Comparison of ENCODE assay signal across 10 cellular contexts in the genomic region with DNA sequence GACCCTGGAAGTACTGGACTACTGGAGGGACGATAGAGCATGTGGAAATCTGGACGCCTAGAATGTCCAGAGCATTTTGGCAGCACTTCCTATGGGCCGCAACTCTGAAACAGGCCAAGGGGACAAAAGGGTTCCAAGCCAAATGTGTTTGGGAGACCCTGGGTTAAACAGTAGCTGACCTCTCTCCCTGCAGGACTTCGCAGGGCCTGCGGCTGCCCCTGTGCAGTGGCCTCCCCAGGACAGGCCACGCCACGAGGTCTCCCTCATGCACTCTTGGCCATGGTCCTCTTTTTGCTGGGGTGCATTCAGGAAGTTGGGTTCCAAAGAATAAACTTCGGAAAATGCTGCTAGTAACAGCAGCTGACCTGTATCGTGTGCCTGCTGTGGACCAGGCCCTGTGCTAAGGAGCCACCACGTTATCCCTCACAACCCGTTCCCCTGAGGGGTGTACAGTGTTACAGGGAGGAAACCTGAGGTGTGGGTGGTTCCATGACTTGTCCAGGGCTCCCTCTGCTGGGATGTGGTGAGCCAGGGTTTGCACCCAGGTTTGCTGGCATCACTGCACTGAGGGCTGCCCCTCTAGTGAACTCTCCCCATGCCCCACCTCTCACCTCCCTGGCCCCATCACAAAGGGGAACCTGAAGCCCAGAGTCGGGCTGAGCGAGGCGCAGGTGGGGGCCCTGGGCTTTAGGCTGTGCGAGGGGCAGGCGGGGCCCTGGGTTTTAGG.
DNase-seq lines count a peak whose midpoint lies in the region; ATAC-seq and TF ChIP-seq lines count a peak whose summit lies in the region.
"Had no signal": no experiment of that assay in that cellular context is flagged by ENCODE, and none has a peak within 500 bp of the region (broad histone marks: within the 10 kb centered on the region; RNA-seq: fewer than 3 reads in every experiment).

No MANE protein-coding gene starts in this region.

- ATAC-seq in activated T-cell treated with anti-CD3 and anti-CD28 coated beads, Interleukin-2, amount 50 U/mL, for 4 hours = no peak
- no peak for ATAC-seq in HG02798 (IDR thresholded peaks at IDR 0.05; ENCODE audit: poor library complexity, unreplicated experiment)

- no peaks in the 10 kb centered on the region for H3K9me3 Mint-ChIP-seq in activated T-cell treated with anti-CD3 and anti-CD28 coated beads, Interleukin-2, amount 50 U/mL, for 4 hours

- no peak overlapping the region for H3K4me3 Mint-ChIP-seq in activated T-cell treated with anti-CD3 and anti-CD28 coated beads, Interleukin-2, amount 50 U/mL, for 4 hours

- no peaks in the 10 kb centered on the region for H3K36me3 Mint-ChIP-seq in activated T-cell treated with anti-CD3 and anti-CD28 coated beads, Interleukin-2, amount 50 U/mL, for 4 hours (ENCODE audit: insufficient read depth)

- no peak for TF ChIP-seq EP300 in stomach (IDR thresholded peaks at IDR 0.05)

- H3K4me1 ChIP-seq in stomach = peaks cover 3 to 18% (median 13%) of the 10 kb centered on the region in 4 donors
- H3K4me1 ChIP-seq: SJSA1 had no signal

- intact Hi-C loops in stomach (cut with DNase I; ENCODE audit: low total_unique reads) = no loop called here

- in situ Hi-C loops in SK-MEL-5 (cut with HindIII; ENCODE audit: low pct_unique_long_range_greater_than_20kb, low sequenced_read_pairs) = no loop called here

- no peaks in the 10 kb centered on the region for H3K9me3 ChIP-seq in stomach
- H3K9me3 ChIP-seq: SJSA1 had no signal

- peaks cover 2% of the 10 kb centered on the region for H3K4me1 Mint-ChIP-seq in activated T-cell treated with anti-CD3 and anti-CD28 coated beads, Interleukin-2, amount 50 U/mL, for 4 hours (ENCODE audit: low read depth)

- H3K27me3 ChIP-seq in stomach = no peaks in the 10 kb centered on the region
- H3K27me3 ChIP-seq: SJSA1 had no signal

- H3K4me3 ChIP-seq in stomach = no peak overlapping the region
- H3K4me3 ChIP-seq: SJSA1 had no signal

- H3K36me3 ChIP-seq in stomach = peaks cover 0 to 42% (median 35%) of the 10 kb centered on the region in 4 donors

- no peak for TF ChIP-seq POLR2A in stomach (IDR thresholded peaks at IDR 0.05)

- DNase-seq in activated T-cell treated with anti-CD3 and anti-CD28 coated beads, Interleukin-2, amount 50 U/mL, for 48 hours = peak; percentile 10 to 13
- DNase-seq in activated T-cell treated with anti-CD3 and anti-CD28 coated beads, Interleukin-2, amount 50 U/mL, for 4 hours = no peak
- DNase-seq in SK-MEL-5 (ENCODE audit: low read depth, low spot score) = peak; percentile 28
- peak; percentile 10 for DNase-seq in glomerular visceral epithelial cell (ENCODE audit: extremely low spot score)
- DNase-seq in stomach = peak; percentile 23
- no peak for DNase-seq in NCI-H146 (lab: John Stamatoyannopoulos, UW)
- no peak for DNase-seq in AML-193 (lab: John Stamatoyannopoulos, UW)
- DNase-seq: activated naive CD4-positive, alpha-beta T cell treated with anti-CD3 and anti-CD28 coated beads, Interleukin-2, amount 50 U/mL, for 16 hours had no signal

- H3K27ac ChIP-seq in stomach = no peak overlapping the region
- H3K27ac ChIP-seq: SJSA1 had no signal

- H3K27me3 Mint-ChIP-seq in activated T-cell treated with anti-CD3 and anti-CD28 coated beads, Interleukin-2, amount 50 U/mL, for 4 hours (ENCODE audit: low read depth) = no peaks in the 10 kb centered on the region

- TF ChIP-seq CTCF in stomach (IDR thresholded peaks at IDR 0.05) = no peak

- WGBS in stomach, 5 donors = 75 to 81% (median 80%) methylated on average over 14 to 16 of the region's 16 CpGs

Comparison
In these comparisons a context has a peak if more than half of its experiments do, and no peak if none do; other contexts are left out.
1. DNase-seq: peak in activated T-cell treated with anti-CD3 and anti-CD28 coated beads, Interleukin-2, amount 50 U/mL, for 48 hours (2 of 2), SK-MEL-5 (single experiment), glomerular visceral epithelial cell (single experiment) and stomach (single experiment); none in activated T-cell treated with anti-CD3 and anti-CD28 coated beads, Interleukin-2, amount 50 U/mL, for 4 hours (single experiment), NCI-H146 (single experiment) and AML-193 (0 of 2).